In the genomic region with DNA sequence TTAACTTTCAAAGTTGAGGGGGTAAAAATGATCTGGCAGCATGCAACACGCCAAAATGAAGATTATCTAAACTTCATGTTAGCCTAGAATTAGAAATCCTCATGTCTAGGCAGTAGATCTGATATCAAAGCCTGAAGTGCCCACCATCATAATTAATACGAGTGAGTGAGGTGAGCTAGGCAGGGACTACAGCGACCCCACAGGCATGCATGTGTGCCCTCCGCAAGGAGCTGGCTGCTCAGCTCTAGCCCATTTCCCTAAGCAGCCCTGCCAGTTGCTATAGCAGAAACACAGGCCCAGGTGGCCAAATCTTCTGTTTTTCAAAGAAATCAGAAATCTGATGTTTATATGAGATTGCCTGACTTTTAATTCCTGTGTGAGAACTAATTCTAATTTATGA, we compare ENCODE assay signal across 18 cellular contexts.
"Had no signal": no experiment of that assay in that cellular context is flagged by ENCODE, and none has a peak within 500 bp of the region (broad histone marks: within the 10 kb centered on the region; RNA-seq: fewer than 3 reads in every experiment).

No MANE protein-coding gene starts in this region.

- ATAC-seq: activated T-helper 17 cell treated with anti-CD3 and anti-CD28 coated beads, Interleukin-2, amount 50 U/mL, for 72 hours; left ventricle myocardium superior; natural killer cell; right cardiac atrium; stimulated activated naive CD8-positive, alpha-beta T cell treated with anti-CD3 and anti-CD28 coated beads, Interleukin-15, Interleukin-2, amounts not matched to agents 100 U/mL and 50 U/mL, for 24 hours had no signal

- H3K9me3 ChIP-seq: transverse colon had no signal

- H3K27me3 ChIP-seq: transverse colon had no signal

- DNase-seq: activated CD4-positive, alpha-beta T cell treated with anti-CD3 and anti-CD28 coated beads, Interleukin-2, amount 50 U/mL, for 4 hours; activated CD4-positive, CD25-positive, alpha-beta regulatory T cell treated with anti-CD3 and anti-CD28 coated beads, Interleukin-2, amount 50 U/mL, for 72 hours; activated naive CD4-positive, alpha-beta T cell treated with Interleukin-2 at 50 U/mL for 16 hours; anterior cingulate cortex; erythroblast; kidney; left ventricle myocardium superior; natural killer cell; nucleus accumbens; posterior cingulate gyrus; right cardiac atrium; small intestine; stimulated activated CD4-positive, alpha-beta T cell treated with anti-CD3 and anti-CD28 coated beads, Interleukin-4, amount 100 ng/mL, for 4 hours; stimulated activated CD8-positive, alpha-beta memory T cell treated with anti-CD3 and anti-CD28 coated beads, Interleukin-4, amount 100 ng/mL, for 48 hours; stimulated activated naive CD8-positive, alpha-beta T cell treated with anti-CD3 and anti-CD28 coated beads, Interleukin-15, Interleukin-2, amounts not matched to agents 100 U/mL and 50 U/mL, for 24 hours; T-helper 9 cell; transverse colon had no signal

- H3K27ac ChIP-seq: transverse colon had no signal

- H3K4me3 ChIP-seq: transverse colon had no signal

- H3K36me3 ChIP-seq: transverse colon had no signal

- H3K4me1 ChIP-seq: transverse colon had no signal
